In the genomic region with DNA sequence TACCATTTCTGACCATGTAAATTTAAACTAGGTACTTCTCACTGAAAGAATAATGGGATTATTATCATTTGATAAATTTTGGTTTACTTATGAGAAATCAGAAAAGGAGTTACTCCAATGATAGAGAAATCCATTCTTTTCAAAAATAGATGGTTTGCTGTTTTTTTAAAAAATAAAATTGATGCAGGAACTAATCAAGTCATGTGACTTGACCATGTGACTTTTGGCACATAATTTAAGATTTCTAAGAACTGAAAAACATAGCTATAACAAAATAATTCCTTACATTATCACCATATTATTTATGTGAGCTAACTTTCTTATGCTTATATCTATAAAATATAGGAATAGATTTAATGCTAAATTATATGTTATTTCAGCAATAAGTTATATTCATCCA, we compare ENCODE assay signal across 3 cellular contexts.
TF ChIP-seq lines count a peak whose summit lies in the region.

No MANE protein-coding gene starts in this region.

TF ChIP-seq in A549, 52 proteins besides CTCF, POLR2A, EP300 and RAD21 (continued from another document):
- TF ChIP-seq, protein P1, sequence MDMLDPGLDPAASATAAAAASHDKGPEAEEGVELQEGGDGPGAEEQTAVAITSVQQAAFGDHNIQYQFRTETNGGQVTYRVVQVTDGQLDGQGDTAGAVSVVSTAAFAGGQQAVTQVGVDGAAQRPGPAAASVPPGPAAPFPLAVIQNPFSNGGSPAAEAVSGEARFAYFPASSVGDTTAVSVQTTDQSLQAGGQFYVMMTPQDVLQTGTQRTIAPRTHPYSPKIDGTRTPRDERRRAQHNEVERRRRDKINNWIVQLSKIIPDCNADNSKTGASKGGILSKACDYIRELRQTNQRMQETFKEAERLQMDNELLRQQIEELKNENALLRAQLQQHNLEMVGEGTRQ (IDR thresholded peaks at IDR 0.05), result peak; percentile 63

TF ChIP-seq in IMR-90, 13 proteins besides CTCF, POLR2A, EP300 and RAD21:
- TF ChIP-seq, protein P2, sequence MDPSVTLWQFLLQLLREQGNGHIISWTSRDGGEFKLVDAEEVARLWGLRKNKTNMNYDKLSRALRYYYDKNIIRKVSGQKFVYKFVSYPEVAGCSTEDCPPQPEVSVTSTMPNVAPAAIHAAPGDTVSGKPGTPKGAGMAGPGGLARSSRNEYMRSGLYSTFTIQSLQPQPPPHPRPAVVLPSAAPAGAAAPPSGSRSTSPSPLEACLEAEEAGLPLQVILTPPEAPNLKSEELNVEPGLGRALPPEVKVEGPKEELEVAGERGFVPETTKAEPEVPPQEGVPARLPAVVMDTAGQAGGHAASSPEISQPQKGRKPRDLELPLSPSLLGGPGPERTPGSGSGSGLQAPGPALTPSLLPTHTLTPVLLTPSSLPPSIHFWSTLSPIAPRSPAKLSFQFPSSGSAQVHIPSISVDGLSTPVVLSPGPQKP (IDR thresholded peaks at IDR 0.05; ENCODE audit: borderline replicate concordance, low read depth, low read length), result no peak
- TF ChIP-seq RCOR1 (IDR thresholded peaks at IDR 0.05; ENCODE audit: insufficient replicate concordance, low read length) (no peak), FOS (IDR thresholded peaks at IDR 0.05; ENCODE audit: low read depth, low read length) (no peak), MAFK (IDR thresholded peaks at IDR 0.05; ENCODE audit: low read depth, low read length) (no peak), SMC3 (IDR thresholded peaks at IDR 0.05; ENCODE audit: low read depth, low read length) (no peak)
- TF ChIP-seq, protein P1 (IDR thresholded peaks at IDR 0.05; ENCODE audit: low read depth, low read length), result peak; percentile 16; the same call in 1 of the 2 replicates

TF ChIP-seq in K562, 482 proteins besides CTCF, POLR2A, EP300 and RAD21:
- TF ChIP-seq, protein P3, sequence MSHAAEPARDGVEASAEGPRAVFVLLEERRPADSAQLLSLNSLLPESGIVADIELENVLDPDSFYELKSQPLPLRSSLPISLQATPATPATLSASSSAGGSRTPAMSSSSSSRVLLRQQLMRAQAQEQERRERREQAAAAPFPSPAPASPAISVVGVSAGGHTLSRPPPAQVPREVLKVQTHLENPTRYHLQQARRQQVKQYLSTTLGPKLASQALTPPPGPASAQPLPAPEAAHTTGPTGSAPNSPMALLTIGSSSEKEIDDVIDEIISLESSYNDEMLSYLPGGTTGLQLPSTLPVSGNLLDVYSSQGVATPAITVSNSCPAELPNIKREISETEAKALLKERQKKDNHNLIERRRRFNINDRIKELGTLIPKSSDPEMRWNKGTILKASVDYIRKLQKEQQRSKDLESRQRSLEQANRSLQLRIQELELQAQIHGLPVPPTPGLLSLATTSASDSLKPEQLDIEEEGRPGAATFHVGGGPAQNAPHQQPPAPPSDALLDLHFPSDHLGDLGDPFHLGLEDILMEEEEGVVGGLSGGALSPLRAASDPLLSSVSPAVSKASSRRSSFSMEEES (CRISPR knock-in tag; IDR thresholded peaks at IDR 0.05), result peak; percentile 84
- TF ChIP-seq, protein P4, sequence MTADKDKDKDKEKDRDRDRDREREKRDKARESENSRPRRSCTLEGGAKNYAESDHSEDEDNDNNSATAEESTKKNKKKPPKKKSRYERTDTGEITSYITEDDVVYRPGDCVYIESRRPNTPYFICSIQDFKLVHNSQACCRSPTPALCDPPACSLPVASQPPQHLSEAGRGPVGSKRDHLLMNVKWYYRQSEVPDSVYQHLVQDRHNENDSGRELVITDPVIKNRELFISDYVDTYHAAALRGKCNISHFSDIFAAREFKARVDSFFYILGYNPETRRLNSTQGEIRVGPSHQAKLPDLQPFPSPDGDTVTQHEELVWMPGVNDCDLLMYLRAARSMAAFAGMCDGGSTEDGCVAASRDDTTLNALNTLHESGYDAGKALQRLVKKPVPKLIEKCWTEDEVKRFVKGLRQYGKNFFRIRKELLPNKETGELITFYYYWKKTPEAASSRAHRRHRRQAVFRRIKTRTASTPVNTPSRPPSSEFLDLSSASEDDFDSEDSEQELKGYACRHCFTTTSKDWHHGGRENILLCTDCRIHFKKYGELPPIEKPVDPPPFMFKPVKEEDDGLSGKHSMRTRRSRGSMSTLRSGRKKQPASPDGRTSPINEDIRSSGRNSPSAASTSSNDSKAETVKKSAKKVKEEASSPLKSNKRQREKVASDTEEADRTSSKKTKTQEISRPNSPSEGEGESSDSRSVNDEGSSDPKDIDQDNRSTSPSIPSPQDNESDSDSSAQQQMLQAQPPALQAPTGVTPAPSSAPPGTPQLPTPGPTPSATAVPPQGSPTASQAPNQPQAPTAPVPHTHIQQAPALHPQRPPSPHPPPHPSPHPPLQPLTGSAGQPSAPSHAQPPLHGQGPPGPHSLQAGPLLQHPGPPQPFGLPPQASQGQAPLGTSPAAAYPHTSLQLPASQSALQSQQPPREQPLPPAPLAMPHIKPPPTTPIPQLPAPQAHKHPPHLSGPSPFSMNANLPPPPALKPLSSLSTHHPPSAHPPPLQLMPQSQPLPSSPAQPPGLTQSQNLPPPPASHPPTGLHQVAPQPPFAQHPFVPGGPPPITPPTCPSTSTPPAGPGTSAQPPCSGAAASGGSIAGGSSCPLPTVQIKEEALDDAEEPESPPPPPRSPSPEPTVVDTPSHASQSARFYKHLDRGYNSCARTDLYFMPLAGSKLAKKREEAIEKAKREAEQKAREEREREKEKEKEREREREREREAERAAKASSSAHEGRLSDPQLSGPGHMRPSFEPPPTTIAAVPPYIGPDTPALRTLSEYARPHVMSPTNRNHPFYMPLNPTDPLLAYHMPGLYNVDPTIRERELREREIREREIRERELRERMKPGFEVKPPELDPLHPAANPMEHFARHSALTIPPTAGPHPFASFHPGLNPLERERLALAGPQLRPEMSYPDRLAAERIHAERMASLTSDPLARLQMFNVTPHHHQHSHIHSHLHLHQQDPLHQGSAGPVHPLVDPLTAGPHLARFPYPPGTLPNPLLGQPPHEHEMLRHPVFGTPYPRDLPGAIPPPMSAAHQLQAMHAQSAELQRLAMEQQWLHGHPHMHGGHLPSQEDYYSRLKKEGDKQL (CRISPR knock-in tag; IDR thresholded peaks at IDR 0.05; ENCODE audit: borderline replicate concordance), result no peak
- TF ChIP-seq NFE2 (IDR thresholded peaks at IDR 0.05; ENCODE audit: low read depth), result no peak
